12 cellular contexts compared by ENCODE assay signal in the genomic region with DNA sequence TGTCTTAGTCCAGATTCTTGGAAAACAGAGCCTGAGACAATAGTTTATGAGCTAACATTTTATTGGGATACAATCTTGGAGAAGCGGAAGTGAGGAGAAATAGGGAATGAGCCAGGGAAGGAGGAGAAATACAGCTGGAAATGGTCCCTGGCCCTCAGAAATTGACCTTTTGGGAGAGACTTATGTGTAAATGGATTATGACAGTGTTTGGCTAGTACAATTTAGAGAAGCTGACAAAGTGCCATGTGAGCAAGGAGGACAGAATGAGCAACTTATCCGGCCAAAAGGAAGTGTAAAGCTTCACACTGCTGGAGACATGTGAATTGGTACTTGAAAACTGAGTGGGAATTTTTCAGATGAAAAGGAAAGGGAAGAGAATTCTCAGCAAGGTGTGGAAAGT. TPM values are rescaled to one million over a fixed set of nuclear protein-coding genes. Genes with fewer than 3 reads are reported as not detected.
A peak's percentile ranks its signal among the peaks of the same experiment; 100 is the strongest.
DNase-seq lines count a peak whose midpoint lies in the region; ATAC-seq, FAIRE-seq and TF ChIP-seq lines count a peak whose summit lies in the region.
"Had no signal": no experiment of that assay in that cellular context is flagged by ENCODE, and none has a peak within 500 bp of the region (broad histone marks: within the 10 kb centered on the region; RNA-seq: fewer than 3 reads in every experiment).

No MANE protein-coding gene starts in this region.

- TF ChIP-seq CTCF in A549 (IDR thresholded peaks at IDR 0.05) (no peak), DOHH2 (IDR thresholded peaks at IDR 0.05; ENCODE audit: low read depth, low read length, poor library complexity, severe bottlenecking) (no peak)

- H3K4me1 ChIP-seq in A549, result peaks cover 27% of the 10 kb centered on the region; the same call in 2 of the 3 replicates
- H3K4me1 ChIP-seq in DOHH2 (ENCODE audit: control insufficient read depth, low read length), result peaks cover 60% of the 10 kb centered on the region
- H3K4me1 ChIP-seq in adipocyte (ENCODE audit: control insufficient read depth, insufficient read depth, low read length), result peaks cover 53% of the 10 kb centered on the region
- H3K4me1 ChIP-seq in mononuclear cell (ENCODE audit: insufficient read depth, low read length), result peaks cover 69% of the 10 kb centered on the region
- H3K4me1 ChIP-seq: pancreas had no signal

- FAIRE-seq in A549 (lab: Jason Lieb, UNC), result no peak
- FAIRE-seq: pancreas had no signal

- 0 out of 6 replicates have a peak overlapping the region, but pooled peaks of 1 of the 2 experiments have one; percentile 7 for H3K27ac ChIP-seq in A549
- H3K27ac ChIP-seq in DOHH2 (ENCODE audit: low read depth, low read length), result peak overlapping the region; percentile 87
- H3K27ac ChIP-seq: pancreas, SJSA1 had no signal

- peaks cover 46% of the 10 kb centered on the region for H3K36me3 ChIP-seq in DOHH2 (ENCODE audit: control insufficient read depth, low read length)
- H3K36me3 ChIP-seq in adipocyte (ENCODE audit: control insufficient read depth, insufficient read depth, low read length, severe bottlenecking), result no peaks in the 10 kb centered on the region
- H3K36me3 ChIP-seq: pancreas had no signal

- TF ChIP-seq POLR2A in A549 (IDR thresholded peaks at IDR 0.05; ENCODE audit: low read length), result no peak

- H3K4me3 ChIP-seq in A549, result no peak overlapping the region
- peak overlapping the region; percentile 76 for H3K4me3 ChIP-seq in DOHH2 (ENCODE audit: low read length)
- H3K4me3 ChIP-seq in adipocyte (ENCODE audit: low read length), result peak overlapping the region; percentile 25
- peak overlapping the region; percentile 64 for H3K4me3 ChIP-seq in mononuclear cell (ENCODE audit: low read length)
- H3K4me3 ChIP-seq: SJSA1 had no signal

- H3K9ac ChIP-seq in adipocyte (ENCODE audit: low read length), result no peak overlapping the region

- peaks cover 22% of the 10 kb centered on the region for H3F3A ChIP-seq in DOHH2 (ENCODE audit: control insufficient read depth, insufficient read depth)

- peaks cover 52% of the 10 kb centered on the region for H3K79me2 ChIP-seq in DOHH2 (ENCODE audit: control insufficient read depth, low read length)

- H3K9me2 ChIP-seq in DOHH2 (replicated peaks; ENCODE audit: control insufficient read depth, low read length), result no peaks in the 10 kb centered on the region

- ATAC-seq in A549, result no peak
- ATAC-seq in HG02840 (IDR thresholded peaks at IDR 0.05; ENCODE audit: low FRiP score, unreplicated experiment), result no peak
- ATAC-seq: pancreas had no signal

- H3K27me3 ChIP-seq in DOHH2 (ENCODE audit: control insufficient read depth, low read length) (no peaks in the 10 kb centered on the region), adipocyte (replicated peaks; ENCODE audit: control insufficient read depth, insufficient read depth, low read length) (no peaks in the 10 kb centered on the region), mononuclear cell (ENCODE audit: insufficient read depth, low read length) (no peaks in the 10 kb centered on the region)
- H3K27me3 ChIP-seq: pancreas, SJSA1 had no signal

- TF ChIP-seq EP300 in A549 (IDR thresholded peaks at IDR 0.05), result no peak

- H4K20me1 ChIP-seq in DOHH2 (ENCODE audit: control insufficient read depth, insufficient read depth, low read depth, low read length), result no peaks in the 10 kb centered on the region

- DNase-seq in A549 (ENCODE audit: low read depth in 1 of 2, low spot score in 1 of 2) (no peak), adipocyte (ENCODE audit: low read depth) (no peak), cerebellum (ENCODE audit: low spot score) (no peak), mesenteric fat pad (ENCODE audit: low spot score) (no peak), mucosa of gallbladder (ENCODE audit: low spot score) (no peak)
- DNase-seq: cortex of kidney, H9, pancreas had no signal

- CTCF ChIA-PET in A549 (lab: Yijun Ruan, JAX), result interaction anchor here (0.8 to 6.8 kb wide), 9 partner anchors 12 to 795 kb away, joined by 3 to 46 read pairs (median 4); a partner anchor contains a TSS

- TF ChIP-seq RAD21 in A549 (conservative IDR thresholded peaks at IDR 0.05 in 1 of 2, IDR thresholded peaks at IDR 0.05 in 1 of 2), result no peak

- 92% methylated on average over 2 of the region's 2 CpGs for WGBS in A549 (ENCODE audit: missing lambda C conversion rate)

- H3K4me2 ChIP-seq in A549, result peak overlapping the region; percentile 74; the same call in 1 of the 3 replicates
- peak overlapping the region; percentile 73 for H3K4me2 ChIP-seq in DOHH2 (ENCODE audit: low read length)

- POLR2A ChIA-PET in A549 (lab: Yijun Ruan, JAX), result interaction anchor here (2.5 to 2.6 kb wide), 2 partner anchors 28 to 92 kb away, joined by 7 to 9 read pairs; a partner anchor contains a TSS

- no peaks in the 10 kb centered on the region for H3K9me3 ChIP-seq in A549
- no peaks in the 10 kb centered on the region for H3K9me3 ChIP-seq in DOHH2 (ENCODE audit: control insufficient read depth, insufficient read depth, low read length)
- no peaks in the 10 kb centered on the region for H3K9me3 ChIP-seq in adipocyte (ENCODE audit: control insufficient read depth, low read length)
- no peaks in the 10 kb centered on the region for H3K9me3 ChIP-seq in mononuclear cell (ENCODE audit: low read depth, low read length)
- H3K9me3 ChIP-seq: pancreas, SJSA1 had no signal

TF ChIP-seq in A549, 52 proteins besides CTCF, POLR2A, EP300 and RAD21 (continues in another document):
- TF ChIP-seq RARB (CRISPR knock-in tag; IDR thresholded peaks at IDR 0.05) (no peak), GATA3 (IDR thresholded peaks at IDR 0.05; ENCODE audit: borderline replicate concordance) (no peak), HDAC2 (IDR thresholded peaks at IDR 0.05) (no peak), FOSL2 (IDR thresholded peaks at IDR 0.05) (no peak), FOSL2 (CRISPR knock-in tag; IDR thresholded peaks at IDR 0.05) (no peak), NPAS2 (CRISPR knock-in tag; IDR thresholded peaks at IDR 0.05; ENCODE audit: borderline replicate concordance) (no peak), SREBF2 (IDR thresholded peaks at IDR 0.05) (no peak), BHLHE40 (IDR thresholded peaks at IDR 0.05; ENCODE audit: low read depth, low read length) (no peak), CBX2 (IDR thresholded peaks at IDR 0.05; ENCODE audit: borderline replicate concordance, low read depth) (no peak), HEYL (CRISPR knock-in tag; IDR thresholded peaks at IDR 0.05) (no peak), SMC3 (IDR thresholded peaks at IDR 0.05) (no peak)
- TF ChIP-seq, protein P1, sequence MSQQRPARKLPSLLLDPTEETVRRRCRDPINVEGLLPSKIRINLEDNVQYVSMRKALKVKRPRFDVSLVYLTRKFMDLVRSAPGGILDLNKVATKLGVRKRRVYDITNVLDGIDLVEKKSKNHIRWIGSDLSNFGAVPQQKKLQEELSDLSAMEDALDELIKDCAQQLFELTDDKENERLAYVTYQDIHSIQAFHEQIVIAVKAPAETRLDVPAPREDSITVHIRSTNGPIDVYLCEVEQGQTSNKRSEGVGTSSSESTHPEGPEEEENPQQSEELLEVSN (IDR thresholded peaks at IDR 0.05; ENCODE audit: borderline replicate concordance, low read depth), result no peak
- TF ChIP-seq, protein P2, sequence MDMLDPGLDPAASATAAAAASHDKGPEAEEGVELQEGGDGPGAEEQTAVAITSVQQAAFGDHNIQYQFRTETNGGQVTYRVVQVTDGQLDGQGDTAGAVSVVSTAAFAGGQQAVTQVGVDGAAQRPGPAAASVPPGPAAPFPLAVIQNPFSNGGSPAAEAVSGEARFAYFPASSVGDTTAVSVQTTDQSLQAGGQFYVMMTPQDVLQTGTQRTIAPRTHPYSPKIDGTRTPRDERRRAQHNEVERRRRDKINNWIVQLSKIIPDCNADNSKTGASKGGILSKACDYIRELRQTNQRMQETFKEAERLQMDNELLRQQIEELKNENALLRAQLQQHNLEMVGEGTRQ (IDR thresholded peaks at IDR 0.05), result no peak
- TF ChIP-seq, protein P3, sequence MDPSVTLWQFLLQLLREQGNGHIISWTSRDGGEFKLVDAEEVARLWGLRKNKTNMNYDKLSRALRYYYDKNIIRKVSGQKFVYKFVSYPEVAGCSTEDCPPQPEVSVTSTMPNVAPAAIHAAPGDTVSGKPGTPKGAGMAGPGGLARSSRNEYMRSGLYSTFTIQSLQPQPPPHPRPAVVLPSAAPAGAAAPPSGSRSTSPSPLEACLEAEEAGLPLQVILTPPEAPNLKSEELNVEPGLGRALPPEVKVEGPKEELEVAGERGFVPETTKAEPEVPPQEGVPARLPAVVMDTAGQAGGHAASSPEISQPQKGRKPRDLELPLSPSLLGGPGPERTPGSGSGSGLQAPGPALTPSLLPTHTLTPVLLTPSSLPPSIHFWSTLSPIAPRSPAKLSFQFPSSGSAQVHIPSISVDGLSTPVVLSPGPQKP (IDR thresholded peaks at IDR 0.05; ENCODE audit: low read depth, low read length), result no peak
- TF ChIP-seq, protein P4, sequence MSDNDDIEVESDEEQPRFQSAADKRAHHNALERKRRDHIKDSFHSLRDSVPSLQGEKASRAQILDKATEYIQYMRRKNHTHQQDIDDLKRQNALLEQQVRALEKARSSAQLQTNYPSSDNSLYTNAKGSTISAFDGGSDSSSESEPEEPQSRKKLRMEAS (IDR thresholded peaks at IDR 0.05), result no peak

RNA-seq across cellular contexts. Expression of a gene that starts 2.9 kb away (rescaled TPM):
- polyA plus RNA-seq in A549 (2011; rRNA removed) (42.2 and 45.8 TPM in 2 replicates), A549 (2017; fragmentation: RNase III; extraction: RNeasy Plus Mini Kit Qiagen cat#74134 plus additional on column Dnase treatment) (42.6 to 45.0 TPM (median 44.5 TPM) in 3 replicates)
- 13.4 and 20.0 TPM in 2 replicates for polyA plus RNA-seq in A549 (2012; cell fraction: cytosol; rRNA removed)
- polyA plus RNA-seq in A549 (2012; cell fraction: nucleus; rRNA removed), result 9.9 and 16.0 TPM in 2 replicates
- polyA minus RNA-seq in A549 (2011; rRNA and poly(A)+ RNA removed), result 37.9 and 42.2 TPM in 2 replicates
- total RNA-seq in mononuclear cell (92.7 TPM), cerebellum (2.9 TPM), mesenteric fat pad (52.2 TPM), mucosa of gallbladder (44.4 TPM)

RNA-seq across cellular contexts. Expression of a gene that starts 28.0 kb away (rescaled TPM):
- polyA plus RNA-seq in A549 (2011; rRNA removed) (63.9 and 122 TPM in 2 replicates), A549 (2017; fragmentation: RNase III; extraction: RNeasy Plus Mini Kit Qiagen cat#74134 plus additional on column Dnase treatment) (63.7 to 74.3 TPM (median 66.1 TPM) in 3 replicates)
- 11.7 and 16.0 TPM in 2 replicates for polyA plus RNA-seq in A549 (2012; cell fraction: cytosol; rRNA removed)
- 7.1 and 8.6 TPM in 2 replicates for polyA plus RNA-seq in A549 (2012; cell fraction: nucleus; rRNA removed)
- 13.2 and 19.6 TPM in 2 replicates for polyA minus RNA-seq in A549 (2011; rRNA and poly(A)+ RNA removed)
- total RNA-seq in mononuclear cell (141 TPM), cerebellum (41.6 TPM), mesenteric fat pad (39.8 TPM), mucosa of gallbladder (34.4 TPM)

Comparison
In these comparisons a context has a peak if more than half of its experiments do, and no peak if none do; other contexts are left out.
1. RNA of a gene that starts 2.9 kb away (total RNA-seq): 92.7 TPM in mononuclear cell (single experiment), 52.2 TPM in mesenteric fat pad (single experiment) and 44.4 TPM in mucosa of gallbladder (single experiment); 2.9 TPM in cerebellum (single experiment); every median in the first group is over 10 times any median in the second.